ENCODE assay signal across 19 cellular contexts in the genomic region with DNA sequence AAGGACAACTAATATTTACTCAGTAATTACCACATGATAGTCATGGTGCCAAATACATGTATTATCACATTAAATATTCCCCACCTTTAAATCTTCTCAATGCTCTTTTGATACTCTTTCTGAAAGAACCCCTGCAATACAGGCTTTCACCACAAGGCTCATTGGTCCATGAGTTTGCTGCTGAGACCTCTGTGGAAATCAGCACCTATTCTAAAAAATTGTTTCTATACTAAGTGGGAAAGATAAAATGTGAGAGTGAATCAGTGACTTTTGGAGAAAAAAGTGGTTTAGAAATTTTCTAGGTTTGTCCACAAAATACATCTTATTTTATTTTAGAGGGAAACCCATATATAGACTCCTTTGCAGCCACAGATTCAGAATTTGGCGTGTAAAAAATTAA.
A peak's percentile ranks its signal among the peaks of the same experiment; 100 is the strongest.
DNase-seq lines count a peak whose midpoint lies in the region; FAIRE-seq and TF ChIP-seq lines count a peak whose summit lies in the region.
"Had no signal": no experiment of that assay in that cellular context is flagged by ENCODE, and none has a peak within 500 bp of the region (broad histone marks: within the 10 kb centered on the region; RNA-seq: fewer than 3 reads in every experiment).

No MANE protein-coding gene starts in this region.

- H3K4me3 ChIP-seq in A673 (ENCODE audit: low read depth, low read length, poor library complexity, severe bottlenecking) = no peak overlapping the region
- H3K4me3 ChIP-seq in PC-9 = no peak overlapping the region
- no peak overlapping the region for H3K4me3 ChIP-seq in kidney (ENCODE audit: low read length in 2 of 2)
- H3K4me3 ChIP-seq: K562, Peyer's patch had no signal

- H3K4me1 ChIP-seq in A673 (ENCODE audit: insufficient read depth, low read length, poor library complexity, severe bottlenecking) (no peaks in the 10 kb centered on the region), PC-9 (replicated peaks; ENCODE audit: insufficient read depth) (no peaks in the 10 kb centered on the region), kidney (ENCODE audit: control insufficient read depth in 1 of 2, insufficient read depth in 1 of 2, low read depth in 1 of 2, low read length in 2 of 2) (no peaks in the 10 kb centered on the region)
- H3K4me1 ChIP-seq: Peyer's patch had no signal

- H3K9ac ChIP-seq in kidney (ENCODE audit: low read length in 2 of 2) = no peak overlapping the region

- H3K4me1 Mint-ChIP-seq in glutamatergic neuron (ENCODE audit: low read depth, unreplicated experiment) = no peaks in the 10 kb centered on the region
- no peaks in the 10 kb centered on the region for H3K4me1 Mint-ChIP-seq in activated T-cell treated with anti-CD3 and anti-CD28 coated beads, Interleukin-2, amount 50 U/mL, for 24 hours (ENCODE audit: low read depth)
- H3K4me1 Mint-ChIP-seq: CD4-positive, alpha-beta memory T cell had no signal

- no peaks in the 10 kb centered on the region for H3K9me2 ChIP-seq in PC-9 (ENCODE audit: insufficient read depth)

- H3K36me3 ChIP-seq in A673 (ENCODE audit: insufficient read depth, low read length, poor library complexity, severe bottlenecking) = no peaks in the 10 kb centered on the region
- H3K36me3 ChIP-seq in PC-9 (ENCODE audit: low read depth) = no peaks in the 10 kb centered on the region
- H3K36me3 ChIP-seq in kidney (ENCODE audit: control insufficient read depth in 1 of 2, insufficient read depth in 2 of 2, low read length in 2 of 2) = no peaks in the 10 kb centered on the region
- H3K36me3 ChIP-seq: Peyer's patch had no signal

- H3K4me2 ChIP-seq in PC-9 = no peak overlapping the region

- POLR2A ChIA-PET in A673 (lab: Charles Lee; ENCODE audit: low non-redundant PET) (no interaction called here), PC-9 (lab: Charles Lee; ENCODE audit: unreplicated experiment) (no interaction called here)

- no TSS peak for BruUV-seq in A673 (replicated peaks; lab: Mats Ljungman, UMichigan)
- no TSS peak for BruUV-seq in PC-9 (replicated peaks; lab: Mats Ljungman, UMichigan)

- no peak for DNase-seq in A673 (ENCODE audit: low spot score)
- no peak for DNase-seq in GM19239 (ENCODE audit: insufficient read length, low spot score)
- no peak for DNase-seq in PC-9
- DNase-seq in glutamatergic neuron = no peak
- no peak for DNase-seq in activated naive CD4-positive, alpha-beta T cell (lab: John Stamatoyannopoulos, UW)
- no peak for DNase-seq in GF-D8 (lab: John Stamatoyannopoulos, UW)
- no peak for DNase-seq in kidney
- no peak for DNase-seq in activated T-cell treated with anti-CD3 and anti-CD28 coated beads, Interleukin-2, amount 50 U/mL, for 24 hours
- DNase-seq: ACHN; CD4-positive, alpha-beta memory T cell; EL; NCI-H1048; NCI-H1694 treated with DMSO at 0.1 percent for 48 hours; NCI-H69; Peyer's patch; SHP77; SW 1271 had no signal

- 0 out of 2 replicates have a peak, but pooled peaks have one; percentile 26 for TF ChIP-seq CTCF in A673 (conservative IDR thresholded peaks at IDR 0.05; ENCODE audit: low read depth, low read length)
- peak; percentile 45 for TF ChIP-seq CTCF in PC-9 (conservative IDR thresholded peaks at IDR 0.05)
- TF ChIP-seq CTCF in glutamatergic neuron (IDR thresholded peaks at IDR 0.05; ENCODE audit: partially characterized antibody, unreplicated experiment) = peak; percentile 55
- no peak for TF ChIP-seq CTCF in kidney (IDR thresholded peaks at IDR 0.05; ENCODE audit: borderline replicate concordance, extremely low read depth, insufficient read depth)

- no peaks in the 10 kb centered on the region for H3F3A ChIP-seq in PC-9 (ENCODE audit: insufficient read depth, low read depth)

- H3K27ac ChIP-seq in A673 (ENCODE audit: low read depth, low read length, poor library complexity, severe bottlenecking) (no peak overlapping the region), PC-9 (no peak overlapping the region), kidney (ENCODE audit: low read depth in 2 of 2, low read length in 2 of 2) (no peak overlapping the region)
- H3K27ac ChIP-seq: HL-60, Peyer's patch had no signal

- FAIRE-seq in GM19239 (lab: Jason Lieb, UNC) = peak; percentile 42
- no peak for FAIRE-seq in kidney (lab: Jason Lieb, UNC)
- FAIRE-seq: K562 had no signal

- H3K4me3 Mint-ChIP-seq in glutamatergic neuron (ENCODE audit: unreplicated experiment) = no peak overlapping the region
- no peak overlapping the region for H3K4me3 Mint-ChIP-seq in activated T-cell treated with anti-CD3 and anti-CD28 coated beads, Interleukin-2, amount 50 U/mL, for 24 hours
- H3K4me3 Mint-ChIP-seq: CD4-positive, alpha-beta memory T cell had no signal

- no peaks in the 10 kb centered on the region for H3K27me3 Mint-ChIP-seq in glutamatergic neuron (ENCODE audit: unreplicated experiment)
- H3K27me3 Mint-ChIP-seq in activated T-cell treated with anti-CD3 and anti-CD28 coated beads, Interleukin-2, amount 50 U/mL, for 24 hours = peaks cover 24% of the 10 kb centered on the region
- H3K27me3 Mint-ChIP-seq: CD4-positive, alpha-beta memory T cell had no signal

- H3K79me2 ChIP-seq in PC-9 (ENCODE audit: low read depth) = no peaks in the 10 kb centered on the region

- H2AFZ ChIP-seq in PC-9 = no peak overlapping the region

- H3K9me3 ChIP-seq in A673 (ENCODE audit: low read depth, low read length, poor library complexity, severe bottlenecking) (no peaks in the 10 kb centered on the region), PC-9 (ENCODE audit: insufficient read depth, low read depth) (no peaks in the 10 kb centered on the region), kidney (ENCODE audit: control insufficient read depth in 1 of 2, low read length in 2 of 2) (no peaks in the 10 kb centered on the region)
- H3K9me3 ChIP-seq: Peyer's patch had no signal

- no peaks in the 10 kb centered on the region for H4K20me1 ChIP-seq in PC-9 (ENCODE audit: insufficient read depth)

- H3K27me3 ChIP-seq in A673 (replicated peaks; ENCODE audit: insufficient read depth, low read depth, low read length, poor library complexity) (no peaks in the 10 kb centered on the region), PC-9 (ENCODE audit: insufficient read depth, low read depth) (no peaks in the 10 kb centered on the region)
- H3K27me3 ChIP-seq: Peyer's patch had no signal

- CTCF ChIA-PET in A673 (lab: Charles Lee) (no interaction called here), PC-9 (lab: Charles Lee) (no interaction called here)

- H3K36me3 Mint-ChIP-seq in glutamatergic neuron (ENCODE audit: unreplicated experiment) = no peaks in the 10 kb centered on the region
- no peaks in the 10 kb centered on the region for H3K36me3 Mint-ChIP-seq in activated T-cell treated with anti-CD3 and anti-CD28 coated beads, Interleukin-2, amount 50 U/mL, for 24 hours (ENCODE audit: low read depth)
- H3K36me3 Mint-ChIP-seq: CD4-positive, alpha-beta memory T cell had no signal

- H3K27ac Mint-ChIP-seq in glutamatergic neuron (ENCODE audit: unreplicated experiment) = no peak overlapping the region
- H3K27ac Mint-ChIP-seq in activated T-cell treated with anti-CD3 and anti-CD28 coated beads, Interleukin-2, amount 50 U/mL, for 24 hours = no peak overlapping the region
- H3K27ac Mint-ChIP-seq: CD4-positive, alpha-beta memory T cell had no signal

- H3K9me3 Mint-ChIP-seq in glutamatergic neuron (ENCODE audit: unreplicated experiment) = no peaks in the 10 kb centered on the region
- no peaks in the 10 kb centered on the region for H3K9me3 Mint-ChIP-seq in activated T-cell treated with anti-CD3 and anti-CD28 coated beads, Interleukin-2, amount 50 U/mL, for 24 hours

- intact Hi-C loops in A673 (cut with micrococcal nuclease; ENCODE audit: unreplicated experiment) = no loop called here
- intact Hi-C loops in PC-9 (cut with micrococcal nuclease; ENCODE audit: unreplicated experiment) = no loop called here
- intact Hi-C loops in kidney (cut with DNase I) = no loop called here
